ENCODE assay signal across 10 cellular contexts in genomic region chr7:75945297-75946168, GRCh38. TPM values are rescaled to one million over a fixed set of nuclear protein-coding genes. Genes with fewer than 3 reads are reported as not detected.
DNase-seq lines count a peak whose midpoint lies in the region; ATAC-seq and TF ChIP-seq lines count a peak whose summit lies in the region.
"Had no signal": no experiment of that assay in that cellular context is flagged by ENCODE, and none has a peak within 500 bp of the region (broad histone marks: within the 10 kb centered on the region; RNA-seq: fewer than 3 reads in every experiment).

No MANE protein-coding gene starts in this region.

- peak; percentile 84 to 89 for ATAC-seq in left cardiac atrium

- peak overlapping the region in 7 of 8 donors; percentile 52 to 89 (median 85) for H3K27ac ChIP-seq in spleen
- H3K27ac ChIP-seq: VCaP had no signal

- 73 to 88% (median 85%) methylated on average over 8 of the region's 8 CpGs for whole genome bisulfite sequencing in spleen, 5 donors

- TF ChIP-seq CTCF in spleen (IDR thresholded peaks at IDR 0.05 in 8 of 11, conservative IDR thresholded peaks at IDR 0.05 in 3 of 11) = no peak

- no peaks in the 10 kb centered on the region for H3K27me3 ChIP-seq in spleen (replicated peaks in 1 of 7)

- no peak for TF ChIP-seq POLR2A in spleen (IDR thresholded peaks at IDR 0.05)

- intact Hi-C loops in left cardiac atrium (cut with DNase I) = no loop called here
- intact Hi-C loops in spleen (cut with DNase I; ENCODE audit: low total_unique reads) = no loop called here

- peaks cover 0 to 55% (median 14%) of the 10 kb centered on the region in 6 donors for H3K4me1 ChIP-seq in spleen

- H3K9me3 ChIP-seq in spleen = no peaks in the 10 kb centered on the region

- DNase-seq in SIG-M5 treated with dmso at 0.1 percent for 504 hours (lab: John Stamatoyannopoulos, UW; ENCODE audit: unreplicated experiment) (peak; percentile 80), SIG-M5 (lab: John Stamatoyannopoulos, UW) (no peak), SKM-1 (lab: John Stamatoyannopoulos, UW; ENCODE audit: unreplicated experiment) (peak; percentile 25), left cardiac atrium (peak; percentile 50), spleen (no peak), NCI-H2171 treated with DMSO at 0.1 percent for 48 hours (lab: John Stamatoyannopoulos, UW) (no peak), 8988T (no peak)
- DNase-seq in activated CD4-positive, alpha-beta T cell treated with anti-CD3 and anti-CD28 coated beads, Interleukin-2, amount 50 U/mL, for 48 hours = no peak
- DNase-seq: cerebellar nuclear complex had no signal

- no peak overlapping the region for H3K4me3 ChIP-seq in spleen

- peaks cover 0 to 32% (median 0%) of the 10 kb centered on the region in 6 donors for H3K36me3 ChIP-seq in spleen

RNA-seq across cellular contexts. Expression of gene POR, which starts 30.6 kb away (rescaled TPM):
- total RNA-seq in left cardiac atrium = 100 to 1,000 TPM in 1 of 2 donors, 10 to 100 TPM in 1; 60.6 to 128 TPM
- 100 to 1,000 TPM; 103 to 170 (median 139) TPM for total RNA-seq in spleen
- polyA plus RNA-seq in spleen = 10 to 100 TPM; 49.1 to 83.0 (median 61.4) TPM

RNA-seq across cellular contexts. Expression of gene TMEM120A, which starts 48.9 kb away (rescaled TPM):
- 10 to 100 TPM; 63.5 to 98.3 TPM for total RNA-seq in left cardiac atrium
- total RNA-seq in spleen = 10 to 100 TPM; 24.9 to 57.9 (median 41.4) TPM
- polyA plus RNA-seq in spleen = 10 to 100 TPM; 30.1 to 66.2 (median 56.6) TPM

Comparison
In these comparisons a context has a peak if more than half of its experiments do, and no peak if none do; other contexts are left out.
1. DNase-seq: peak in SIG-M5 treated with dmso at 0.1 percent for 504 hours (single experiment), SKM-1 (single experiment) and left cardiac atrium (single experiment); none in SIG-M5 (single experiment), spleen (single experiment), activated CD4-positive, alpha-beta T cell treated with anti-CD3 and anti-CD28 coated beads, Interleukin-2, amount 50 U/mL, for 48 hours (0 of 2), NCI-H2171 treated with DMSO at 0.1 percent for 48 hours (single experiment) and 8988T (single experiment).